Comparison of ENCODE assay signal across 8 cellular contexts in genomic region chr10:80530251-80530650, GRCh38. TPM values are rescaled to one million over a fixed set of nuclear protein-coding genes. Genes with fewer than 3 reads are reported as not detected.
DNase-seq lines count a peak whose midpoint lies in the region; ATAC-seq and TF ChIP-seq lines count a peak whose summit lies in the region.

No MANE protein-coding gene starts in this region.

- no peaks in the 10 kb centered on the region for H3K36me3 ChIP-seq in heart right ventricle

- DNase-seq in A172 (ENCODE audit: low spot score) = peak; percentile 32
- DNase-seq in activated CD8-positive, alpha-beta memory T cell treated with anti-CD3 and anti-CD28 coated beads, Interleukin-2, amount 50 U/mL, for 4 hours = peak; percentile 48
- peak in 1 of 2 donors; percentile 36 for DNase-seq in heart right ventricle
- DNase-seq in NCI-H774 (lab: John Stamatoyannopoulos, UW) = no peak

- TF ChIP-seq CTCF in LNCAP (IDR thresholded peaks at IDR 0.05) = peak; percentile 45; the same call in 1 of the 2 replicates
- peak in 7 of 9 donors; percentile 29 to 50 (median 35) for TF ChIP-seq CTCF in heart right ventricle (IDR thresholded peaks at IDR 0.05)

- H3K27ac ChIP-seq in heart right ventricle = peak overlapping the region in 9 of 10 donors; percentile 14 to 84 (median 68)

- intact Hi-C loops in heart right ventricle (cut with DNase I) = loop anchor here in 1 of 10 donors (1.0 kb wide), 1 partner anchor 86 kb away; no protein-coding TSS in a partner anchor

- peaks cover 70% of the 10 kb centered on the region for H3K4me1 Mint-ChIP-seq in stimulated activated naive CD8-positive, alpha-beta T cell treated with anti-CD3 and anti-CD28 coated beads, Interleukin-15, Interleukin-2, amounts not matched to agents 100 ng/mL and 50 ng/mL, for 24 hours (ENCODE audit: low read depth)

- peak overlapping the region; percentile 10 for H3K4me3 Mint-ChIP-seq in stimulated activated naive CD8-positive, alpha-beta T cell treated with anti-CD3 and anti-CD28 coated beads, Interleukin-15, Interleukin-2, amounts not matched to agents 100 ng/mL and 50 ng/mL, for 24 hours

- H3K4me1 ChIP-seq in heart right ventricle = peaks cover 0 to 61% (median 24%) of the 10 kb centered on the region in 9 donors

- H3K9me3 ChIP-seq in heart right ventricle = no peaks in the 10 kb centered on the region

- H3K27me3 ChIP-seq in heart right ventricle = no peaks in the 10 kb centered on the region

- H3K4me3 ChIP-seq in heart right ventricle = no peak overlapping the region

- no peaks in the 10 kb centered on the region for H3K36me3 Mint-ChIP-seq in stimulated activated naive CD8-positive, alpha-beta T cell treated with anti-CD3 and anti-CD28 coated beads, Interleukin-15, Interleukin-2, amounts not matched to agents 100 ng/mL and 50 ng/mL, for 24 hours (ENCODE audit: low read depth)

- H3K27ac Mint-ChIP-seq in stimulated activated naive CD8-positive, alpha-beta T cell treated with anti-CD3 and anti-CD28 coated beads, Interleukin-15, Interleukin-2, amounts not matched to agents 100 ng/mL and 50 ng/mL, for 24 hours = peak overlapping the region; percentile 61

- no peaks in the 10 kb centered on the region for H3K9me3 Mint-ChIP-seq in stimulated activated naive CD8-positive, alpha-beta T cell treated with anti-CD3 and anti-CD28 coated beads, Interleukin-15, Interleukin-2, amounts not matched to agents 100 ng/mL and 50 ng/mL, for 24 hours

- no peaks in the 10 kb centered on the region for H3K27me3 Mint-ChIP-seq in stimulated activated naive CD8-positive, alpha-beta T cell treated with anti-CD3 and anti-CD28 coated beads, Interleukin-15, Interleukin-2, amounts not matched to agents 100 ng/mL and 50 ng/mL, for 24 hours

- 44 to 55% methylated on average over 2 of the region's 2 CpGs for WGBS in heart right ventricle, 2 donors

- peak; percentile 85 for ATAC-seq in GM18868 (IDR thresholded peaks at IDR 0.05; ENCODE audit: unreplicated experiment)
- peak; percentile 52 to 83 (median 70) for ATAC-seq in heart right ventricle
- ATAC-seq in HG02938 (IDR thresholded peaks at IDR 0.05; ENCODE audit: unreplicated experiment) = no peak

RNA-seq across cellular contexts. Expression of gene SH2D4B, which starts 7.5 kb away (rescaled TPM):
- 0.07 and 0.53 TPM in 2 replicates for total RNA-seq in A172 (2014; rRNA removed; shearing (Covaris generic))
- not detected for total RNA-seq in heart right ventricle
- polyA plus RNA-seq in heart right ventricle = not detected
